8 cellular contexts compared by ENCODE assay signal in the genomic region with DNA sequence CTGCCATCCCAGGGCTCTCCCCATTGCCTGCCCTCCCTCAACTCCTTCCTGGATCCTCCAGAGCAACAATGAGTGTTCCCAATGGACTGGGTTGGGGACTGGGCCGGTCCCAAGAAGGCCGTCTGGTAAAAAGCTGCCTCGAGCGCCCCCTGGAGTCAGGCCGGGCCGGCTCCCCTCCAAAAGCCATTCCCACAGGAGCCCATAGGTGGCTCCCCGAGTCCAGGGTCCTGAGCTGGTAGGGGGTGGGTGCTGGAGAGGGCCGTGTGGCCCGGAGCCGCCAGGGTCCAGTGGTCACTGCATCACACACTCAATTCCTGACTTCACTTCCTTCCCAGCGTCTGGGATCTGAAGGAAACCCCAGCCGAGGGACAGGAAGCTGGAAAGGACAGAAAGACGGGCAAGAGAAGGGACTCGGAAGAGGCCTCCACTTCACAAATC. TPM values are rescaled to one million over a fixed set of nuclear protein-coding genes. Genes with fewer than 3 reads are reported as not detected.
DNase-seq lines count a peak whose midpoint lies in the region; ATAC-seq and TF ChIP-seq lines count a peak whose summit lies in the region.

No MANE protein-coding gene starts in this region.

- no peaks in the 10 kb centered on the region for H3K4me1 ChIP-seq in colonic mucosa
- H3K4me1 ChIP-seq in right lobe of liver = peaks cover 0 to 5% (median 0%) of the 10 kb centered on the region in 4 donors

- H3K27ac ChIP-seq in colonic mucosa (no peak overlapping the region), right lobe of liver (peak overlapping the region in 1 of 3 donors; percentile 24)

- no peak overlapping the region for H3K27ac Mint-ChIP-seq in activated CD4-positive, alpha-beta T cell treated with anti-CD3 and anti-CD28 coated beads, Interleukin-2, amount 10 ng/mL, durations not matched to agents 24 days and 14 days

- H3K9me3 ChIP-seq in colonic mucosa (no peaks in the 10 kb centered on the region), right lobe of liver (no peaks in the 10 kb centered on the region)

- H3K4me1 Mint-ChIP-seq in activated CD4-positive, alpha-beta T cell treated with anti-CD3 and anti-CD28 coated beads, Interleukin-2, amount 10 ng/mL, durations not matched to agents 24 days and 14 days = peaks cover 9% of the 10 kb centered on the region

- intact Hi-C loops in activated CD4-positive, alpha-beta T cell treated with anti-CD3 and anti-CD28 coated beads, Interleukin-2, amount 10 ng/mL, durations not matched to agents 24 days and 14 days (cut with micrococcal nuclease) = no loop called here
- intact Hi-C loops in colonic mucosa (cut with DNase I) = no loop called here
- intact Hi-C loops in right lobe of liver (cut with DNase I) = loop anchor here in 1 of 2 donors (10.0 kb wide), 1 partner anchor 182 kb away; no protein-coding TSS in a partner anchor

- H3K9me3 Mint-ChIP-seq in activated CD4-positive, alpha-beta T cell treated with anti-CD3 and anti-CD28 coated beads, Interleukin-2, amount 10 ng/mL, durations not matched to agents 24 days and 14 days = no peaks in the 10 kb centered on the region

- ATAC-seq in right lobe of liver (peak; percentile 90 to 96 (median 92)), HG03196 (IDR thresholded peaks at IDR 0.05; ENCODE audit: unreplicated experiment) (no peak)

- no peaks in the 10 kb centered on the region for H3K27me3 Mint-ChIP-seq in activated CD4-positive, alpha-beta T cell treated with anti-CD3 and anti-CD28 coated beads, Interleukin-2, amount 10 ng/mL, durations not matched to agents 24 days and 14 days

- DNase-seq in AG08395 (ENCODE audit: low spot score) (peak; percentile 95), GM19238 (ENCODE audit: insufficient read length, low spot score) (peak; percentile 93), NCI-H226 (peak; percentile 49), colonic mucosa (peak; percentile 83), right lobe of liver (peak; percentile 84 to 85 (median 84))
- DNase-seq in activated CD4-positive, alpha-beta T cell treated with anti-CD3 and anti-CD28 coated beads, Interleukin-2, amount 10 ng/mL, durations not matched to agents 24 days and 14 days = peak; percentile 93
- peak; percentile 28 to 78 (median 54) for DNase-seq in stimulated activated CD4-positive, alpha-beta T cell treated with anti-CD3 and anti-CD28 coated beads, TNF-alpha, amount 100 ng/mL, for 1 hour (ENCODE audit: low read depth in 3 of 3, low spot score in 1 of 3)

- H3K27me3 ChIP-seq in colonic mucosa (no peaks in the 10 kb centered on the region), right lobe of liver (no peaks in the 10 kb centered on the region)

- TF ChIP-seq CTCF in colonic mucosa (IDR thresholded peaks at IDR 0.05) = peak; percentile 96
- TF ChIP-seq CTCF in right lobe of liver (IDR thresholded peaks at IDR 0.05) = peak; percentile 97 to 98 (median 98)

- 9% methylated on average over 9 of the region's 14 CpGs for WGBS in right lobe of liver (ENCODE audit: insufficient coverage, low coverage, low lambda C conversion rate, missing lambda C conversion rate)

- no peak overlapping the region for H3K4me3 ChIP-seq in colonic mucosa
- H3K4me3 ChIP-seq in right lobe of liver = no peak overlapping the region

- no peak overlapping the region for H3K9ac ChIP-seq in colonic mucosa (ENCODE audit: low read depth in 2 of 2, low read length in 2 of 2)

- no peak for TF ChIP-seq POLR2A in right lobe of liver (IDR thresholded peaks at IDR 0.05)

- no peak overlapping the region for H3K4me3 Mint-ChIP-seq in activated CD4-positive, alpha-beta T cell treated with anti-CD3 and anti-CD28 coated beads, Interleukin-2, amount 10 ng/mL, durations not matched to agents 24 days and 14 days

- H3K36me3 ChIP-seq in colonic mucosa (no peaks in the 10 kb centered on the region), right lobe of liver (peaks cover 0 to 26% (median 10%) of the 10 kb centered on the region in 4 donors)

- peaks cover 41% of the 10 kb centered on the region for H3K36me3 Mint-ChIP-seq in activated CD4-positive, alpha-beta T cell treated with anti-CD3 and anti-CD28 coated beads, Interleukin-2, amount 10 ng/mL, durations not matched to agents 24 days and 14 days (ENCODE audit: low read depth)

RNA-seq across cellular contexts. Expression of a gene that starts 10.7 kb away (rescaled TPM):
- total RNA-seq in activated CD4-positive, alpha-beta T cell treated with anti-CD3 and anti-CD28 coated beads, Interleukin-2, amount 10 ng/mL, durations not matched to agents 24 days and 14 days = 2.8 and 5.2 TPM in 2 replicates
- total RNA-seq in colonic mucosa (10 to 100 TPM in 1 of 2 donors, 1 to 10 TPM in 1; 7.9 to 13.0 TPM), right lobe of liver (100 to 1,000 TPM; 218 to 364 (median 265) TPM)

RNA-seq across cellular contexts. Expression of a gene that starts 43.4 kb away (rescaled TPM):
- 32.3 and 36.8 TPM in 2 replicates for total RNA-seq in activated CD4-positive, alpha-beta T cell treated with anti-CD3 and anti-CD28 coated beads, Interleukin-2, amount 10 ng/mL, durations not matched to agents 24 days and 14 days
- total RNA-seq in colonic mucosa (10 to 100 TPM in 1 of 2 donors, 1 to 10 TPM in 1; 5.6 to 14.0 TPM), right lobe of liver (10 to 100 TPM in 2 of 6 experiments, 1 to 10 TPM in 4; 2.9 to 12.7 (median 7.2) TPM)

RNA-seq across cellular contexts. Expression of a gene that starts 53.6 kb away (rescaled TPM):
- not detected in 2 replicates for total RNA-seq in activated CD4-positive, alpha-beta T cell treated with anti-CD3 and anti-CD28 coated beads, Interleukin-2, amount 10 ng/mL, durations not matched to agents 24 days and 14 days
- total RNA-seq in colonic mucosa = not detected
- total RNA-seq in right lobe of liver = under 1 TPM in 1 of 6 experiments, not detected in 5; 0.07 TPM

Comparison
In these comparisons a context has a peak if more than half of its experiments do, and no peak if none do; other contexts are left out.
1. RNA of a gene that starts 10.7 kb away (total RNA-seq): 218 to 364 TPM in right lobe of liver; 7.9 to 13.0 TPM in colonic mucosa and 2.8 to 5.2 TPM in activated CD4-positive, alpha-beta T cell treated with anti-CD3 and anti-CD28 coated beads, Interleukin-2, amount 10 ng/mL, durations not matched to agents 24 days and 14 days; every median in the first group is over 10 times any median in the second.
2. Peak in every context shown above with its lines, with median percentiles within 50 percentile points of each other: DNase-seq.